ENCODE assay signal across 20 cellular contexts in the genomic region with DNA sequence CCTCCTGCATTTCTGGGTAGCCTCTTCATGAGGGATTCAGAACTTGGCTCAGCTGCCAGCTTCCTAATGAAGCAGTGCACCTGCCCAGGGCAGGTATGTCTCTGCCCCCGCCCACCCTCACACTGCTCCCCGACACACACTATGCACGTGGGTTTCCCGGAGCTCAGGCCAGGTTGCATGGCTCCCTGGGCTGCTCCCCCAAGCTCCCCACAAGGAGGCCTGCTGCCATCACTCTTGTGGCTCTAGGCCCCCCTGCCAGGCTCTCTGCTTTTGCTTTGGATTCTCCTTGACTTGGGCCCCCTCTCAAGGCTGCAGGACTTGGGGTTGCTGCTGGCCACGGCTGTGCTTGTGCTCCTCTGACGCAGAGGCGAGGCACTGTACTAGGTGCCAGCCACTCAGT. TPM values are rescaled to one million over a fixed set of nuclear protein-coding genes. Genes with fewer than 3 reads are reported as not detected.
DNase-seq lines count a peak whose midpoint lies in the region; ATAC-seq and TF ChIP-seq lines count a peak whose summit lies in the region.
"Had no signal": no experiment of that assay in that cellular context is flagged by ENCODE, and none has a peak within 500 bp of the region (broad histone marks: within the 10 kb centered on the region; RNA-seq: fewer than 3 reads in every experiment).

No MANE protein-coding gene starts in this region.

- H3K9ac ChIP-seq in neural cell (ENCODE audit: low read length), result no peak overlapping the region

- CTCF ChIA-PET in CD8-positive, alpha-beta T cell (lab: Charles Lee), result no interaction called here

- ATAC-seq in natural killer cell treated with Interleukin-12 subunit alpha and Interleukin-12 subunit beta and Interleukin-15 and Interleukin-18, amount 100 ng/mL, for 72 hours, result peak; percentile 32 to 58
- ATAC-seq in natural killer cell, result no peak
- ATAC-seq in upper lobe of right lung, result peak; percentile 33
- ATAC-seq in GM19035 (IDR thresholded peaks at IDR 0.05; ENCODE audit: unreplicated experiment), result no peak
- no peak for ATAC-seq in CD8-positive, alpha-beta T cell
- ATAC-seq: A549, GM23338, HCT116, K562 had no signal

- no peaks in the 10 kb centered on the region for H3K4me1 Mint-ChIP-seq in natural killer cell treated with Interleukin-12 subunit alpha and Interleukin-12 subunit beta and Interleukin-15 and Interleukin-18, amount 100 ng/mL, for 72 hours (ENCODE audit: low read depth in 2 of 2)
- H3K4me1 Mint-ChIP-seq in natural killer cell, result no peaks in the 10 kb centered on the region
- no peaks in the 10 kb centered on the region for H3K4me1 Mint-ChIP-seq in CD8-positive, alpha-beta T cell (ENCODE audit: low read depth)
- H3K4me1 Mint-ChIP-seq in immature natural killer cell, result no peaks in the 10 kb centered on the region

- H3K9me3 ChIP-seq in neural cell (ENCODE audit: low read length) (no peaks in the 10 kb centered on the region), upper lobe of right lung (no peaks in the 10 kb centered on the region)
- H3K9me3 ChIP-seq in CD8-positive, alpha-beta T cell (ENCODE audit: low read length), result no peaks in the 10 kb centered on the region
- H3K9me3 ChIP-seq: A549 had no signal

- no peaks in the 10 kb centered on the region for H3K9me3 Mint-ChIP-seq in natural killer cell treated with Interleukin-12 subunit alpha and Interleukin-12 subunit beta and Interleukin-15 and Interleukin-18, amount 100 ng/mL, for 72 hours
- H3K9me3 Mint-ChIP-seq in natural killer cell (no peaks in the 10 kb centered on the region), immature natural killer cell (no peaks in the 10 kb centered on the region)
- H3K9me3 Mint-ChIP-seq in CD8-positive, alpha-beta T cell, result no peaks in the 10 kb centered on the region
- H3K9me3 Mint-ChIP-seq: CD4-positive, alpha-beta T cell; GM23338 had no signal

- intact Hi-C loops in natural killer cell (cut with micrococcal nuclease), result no loop called here
- intact Hi-C loops in upper lobe of right lung (cut with DNase I), result no loop called here
- intact Hi-C loops in CD8-positive, alpha-beta T cell (cut with DNase I, micrococcal nuclease), result no loop called here

- TF ChIP-seq RAD21 in neural cell (conservative IDR thresholded peaks at IDR 0.05), result no peak

- DNase-seq in natural killer cell treated with Interleukin-12 subunit alpha and Interleukin-12 subunit beta and Interleukin-15 and Interleukin-18, amount 100 ng/mL, for 72 hours (ENCODE audit: low spot score), result no peak
- DNase-seq in natural killer cell, result no peak
- DNase-seq in ecto neural progenitor cell (ENCODE audit: low spot score), result peak; percentile 41
- no peak for DNase-seq in upper lobe of right lung
- DNase-seq in CD8-positive, alpha-beta T cell, result no peak
- DNase-seq in immature natural killer cell, result no peak
- DNase-seq: AML-193; CD4-positive, alpha-beta T cell; DMS153; DMS79; GDM1 had no signal

- H3K27ac ChIP-seq in neural cell (ENCODE audit: low read length) (peak overlapping the region; percentile 79), upper lobe of right lung (no peak overlapping the region)
- no peak overlapping the region for H3K27ac ChIP-seq in CD8-positive, alpha-beta T cell (ENCODE audit: low read depth, low read length)
- H3K27ac ChIP-seq: A549, C4-2B, HL-60 had no signal

- no peaks in the 10 kb centered on the region for H3K36me3 Mint-ChIP-seq in natural killer cell treated with Interleukin-12 subunit alpha and Interleukin-12 subunit beta and Interleukin-15 and Interleukin-18, amount 100 ng/mL, for 72 hours
- H3K36me3 Mint-ChIP-seq in natural killer cell (no peaks in the 10 kb centered on the region), immature natural killer cell (no peaks in the 10 kb centered on the region)
- no peaks in the 10 kb centered on the region for H3K36me3 Mint-ChIP-seq in CD8-positive, alpha-beta T cell

- no peak overlapping the region for H3K27ac Mint-ChIP-seq in natural killer cell treated with Interleukin-12 subunit alpha and Interleukin-12 subunit beta and Interleukin-15 and Interleukin-18, amount 100 ng/mL, for 72 hours
- H3K27ac Mint-ChIP-seq in natural killer cell, result no peak overlapping the region
- no peak overlapping the region for H3K27ac Mint-ChIP-seq in CD8-positive, alpha-beta T cell
- H3K27ac Mint-ChIP-seq in immature natural killer cell, result no peak overlapping the region
- H3K27ac Mint-ChIP-seq: CD4-positive, alpha-beta T cell had no signal

- H3K9me2 ChIP-seq in neural cell (ENCODE audit: insufficient read depth, low read length), result no peaks in the 10 kb centered on the region

- POLR2A ChIA-PET in CD8-positive, alpha-beta T cell (lab: Charles Lee), result no interaction called here

- TF ChIP-seq CTCF in natural killer cell (IDR thresholded peaks at IDR 0.05), result no peak
- TF ChIP-seq CTCF in neural cell (IDR thresholded peaks at IDR 0.05; ENCODE audit: poor library complexity, severe bottlenecking), result no peak
- TF ChIP-seq CTCF in upper lobe of right lung (IDR thresholded peaks at IDR 0.05), result no peak
- TF ChIP-seq CTCF in CD8-positive, alpha-beta T cell (IDR thresholded peaks at IDR 0.05), result no peak

- H3K4me3 ChIP-seq in neural cell (ENCODE audit: low read length) (no peak overlapping the region), upper lobe of right lung (no peak overlapping the region)
- H3K4me3 ChIP-seq in CD8-positive, alpha-beta T cell (ENCODE audit: low read depth, low read length), result no peak overlapping the region
- H3K4me3 ChIP-seq: A549, GM23338, K562 had no signal

- no peaks in the 10 kb centered on the region for H3K4me1 ChIP-seq in upper lobe of right lung
- no peaks in the 10 kb centered on the region for H3K4me1 ChIP-seq in CD8-positive, alpha-beta T cell (ENCODE audit: insufficient read depth, low read length)
- H3K4me1 ChIP-seq: A549 had no signal

- peaks cover 22% of the 10 kb centered on the region for H3K79me2 ChIP-seq in neural cell (replicated peaks; ENCODE audit: insufficient read depth, low read length)

- peaks cover 3% of the 10 kb centered on the region for H3F3A ChIP-seq in neural cell (ENCODE audit: insufficient read depth, low read length, poor library complexity, severe bottlenecking)

- H3K36me3 ChIP-seq in neural cell (ENCODE audit: insufficient read depth, low read length) (no peaks in the 10 kb centered on the region), upper lobe of right lung (no peaks in the 10 kb centered on the region)
- H3K36me3 ChIP-seq in CD8-positive, alpha-beta T cell (ENCODE audit: insufficient read depth, low read length), result no peaks in the 10 kb centered on the region

- H3K4me2 ChIP-seq in neural cell (ENCODE audit: low read length), result no peak overlapping the region
- H3K4me2 ChIP-seq: A549, GM23338 had no signal

- no peaks in the 10 kb centered on the region for H4K20me1 ChIP-seq in neural cell (ENCODE audit: insufficient read depth)

- H3K4me3 Mint-ChIP-seq in natural killer cell treated with Interleukin-12 subunit alpha and Interleukin-12 subunit beta and Interleukin-15 and Interleukin-18, amount 100 ng/mL, for 72 hours, result no peak overlapping the region
- H3K4me3 Mint-ChIP-seq in natural killer cell (no peak overlapping the region), immature natural killer cell (no peak overlapping the region)
- H3K4me3 Mint-ChIP-seq in CD8-positive, alpha-beta T cell, result no peak overlapping the region
- H3K4me3 Mint-ChIP-seq: CD4-positive, alpha-beta T cell; GM23338 had no signal

- H2AFZ ChIP-seq in neural cell (ENCODE audit: low read depth, low read length), result no peak overlapping the region
- H2AFZ ChIP-seq: GM23338 had no signal

- H3K27me3 Mint-ChIP-seq in natural killer cell treated with Interleukin-12 subunit alpha and Interleukin-12 subunit beta and Interleukin-15 and Interleukin-18, amount 100 ng/mL, for 72 hours, result peaks cover 0 to 2% of the 10 kb centered on the region in 2 donors
- H3K27me3 Mint-ChIP-seq in natural killer cell (ENCODE audit: low read depth in 2 of 2) (peaks cover 0 to 12% of the 10 kb centered on the region in 2 donors), immature natural killer cell (ENCODE audit: low read depth in 3 of 3) (peaks cover 2 to 6% (median 2%) of the 10 kb centered on the region in 3 donors)
- H3K27me3 Mint-ChIP-seq in CD8-positive, alpha-beta T cell (ENCODE audit: low read depth), result no peaks in the 10 kb centered on the region
- H3K27me3 Mint-ChIP-seq: CD4-positive, alpha-beta T cell had no signal

- H3K27me3 ChIP-seq in neural cell (ENCODE audit: insufficient read depth, low read depth, low read length) (no peaks in the 10 kb centered on the region), upper lobe of right lung (no peaks in the 10 kb centered on the region)
- no peaks in the 10 kb centered on the region for H3K27me3 ChIP-seq in CD8-positive, alpha-beta T cell (ENCODE audit: insufficient read depth, low read length)

- TF ChIP-seq EP300 in neural cell (conservative IDR thresholded peaks at IDR 0.05; ENCODE audit: poor library complexity, severe bottlenecking), result no peak

TF ChIP-seq in neural cell, 6 proteins besides CTCF, POLR2A, EP300 and RAD21 (continues in another document):
- TF ChIP-seq SMC3 (conservative IDR thresholded peaks at IDR 0.05; ENCODE audit: poor library complexity) (no peak), EZH2 (IDR thresholded peaks at IDR 0.05; ENCODE audit: borderline replicate concordance, insufficient read depth, low read length, poor library complexity, severe bottlenecking) (no peak), TAF1 (IDR thresholded peaks at IDR 0.05; ENCODE audit: low read depth) (no peak), POLR2AphosphoS5 (IDR thresholded peaks at IDR 0.05) (no peak), MXI1 (conservative IDR thresholded peaks at IDR 0.05; ENCODE audit: poor library complexity, severe bottlenecking) (no peak)

RNA-seq across cellular contexts. Expression of a gene that starts 43.6 kb away (rescaled TPM):
- 1 to 10 TPM; 2.3 to 4.8 TPM for total RNA-seq in natural killer cell treated with Interleukin-12 subunit alpha and Interleukin-12 subunit beta and Interleukin-15 and Interleukin-18, amount 100 ng/mL, for 72 hours
- total RNA-seq in natural killer cell, result 1 to 10 TPM in 1 of 3 donors, under 1 TPM in 2; 0.16 to 1.4 (median 0.40) TPM
- 52.5 and 73.6 TPM in 2 replicates for polyA plus RNA-seq in neural cell
- polyA minus RNA-seq in neural cell, result 260 and 262 TPM in 2 replicates
- 1.4 TPM for total RNA-seq in upper lobe of right lung
- total RNA-seq in CD8-positive, alpha-beta T cell, result 1 to 10 TPM; 2.5 to 3.0 TPM
- not detected for polyA plus RNA-seq in immature natural killer cell
- polyA plus RNA-seq: BJ had no signal

Comparison
In these comparisons a context has a peak if more than half of its experiments do, and no peak if none do; other contexts are left out.
1. ATAC-seq: peak in natural killer cell treated with Interleukin-12 subunit alpha and Interleukin-12 subunit beta and Interleukin-15 and Interleukin-18, amount 100 ng/mL, for 72 hours (2 of 2) and upper lobe of right lung (single experiment); none in natural killer cell (0 of 3), GM19035 (single experiment) and CD8-positive, alpha-beta T cell (single experiment).